ENCODE assay signal across 19 cellular contexts in the genomic region with DNA sequence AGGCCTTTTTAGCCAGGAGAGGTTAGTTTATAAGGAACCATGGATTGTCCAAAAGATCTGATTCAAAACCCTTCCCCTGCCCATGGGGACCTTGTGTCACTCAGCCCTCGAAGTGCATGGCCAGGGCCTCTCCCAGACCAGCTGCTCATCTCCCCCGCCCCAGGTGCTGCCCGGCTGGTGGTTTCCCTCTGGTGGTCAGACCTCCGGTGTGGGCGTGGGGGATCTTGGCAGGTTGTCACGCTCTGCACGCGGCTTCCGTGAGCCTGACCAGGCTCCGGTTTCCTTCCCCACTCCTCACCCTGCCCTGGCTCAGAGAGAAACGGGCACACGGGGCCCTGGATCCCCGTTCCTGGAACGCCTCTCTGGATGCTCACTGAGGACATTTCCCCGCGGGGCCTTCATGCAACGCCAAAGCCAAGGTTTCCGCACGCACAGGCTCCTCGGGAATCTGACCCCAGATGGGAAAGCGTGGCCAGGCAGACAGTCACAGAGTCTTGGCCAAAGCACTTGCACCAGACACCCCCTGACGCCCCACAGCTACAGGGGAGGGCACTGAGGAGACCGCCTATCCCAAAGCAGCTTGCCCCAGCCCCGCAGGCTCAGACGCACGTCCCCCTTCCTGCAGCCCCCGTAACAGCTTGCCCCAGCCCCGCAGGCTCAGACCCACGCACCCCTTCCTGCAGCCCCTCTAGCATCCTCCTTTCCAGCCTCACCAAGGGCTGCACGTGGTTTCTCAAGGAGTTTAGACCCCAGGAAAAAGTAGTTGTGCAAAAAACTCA.
"Had no signal": no experiment of that assay in that cellular context is flagged by ENCODE, and none has a peak within 500 bp of the region (broad histone marks: within the 10 kb centered on the region; RNA-seq: fewer than 3 reads in every experiment).

No MANE protein-coding gene starts in this region.

- H3K36me3 Mint-ChIP-seq: activated CD4-positive, alpha-beta memory T cell treated with anti-CD3 and anti-CD28 coated beads for 36 hours; naive thymus-derived CD8-positive, alpha-beta T cell; stimulated activated effector memory CD8-positive, alpha-beta T cell treated with anti-CD3 and anti-CD28 coated beads, Interleukin-12 subunit alpha, Interleukin-12 subunit beta, amount 100 ng/mL, for 72 hours had no signal

- ATAC-seq: activated naive CD8-positive, alpha-beta T cell treated with anti-CD3 and anti-CD28 coated beads, Interleukin-2, amount 50 U/mL, for 24 hours; activated T-cell treated with anti-CD3 and anti-CD28 coated beads, Interleukin-2, amount 50 U/mL, for 72 hours; body of pancreas; gastroesophageal sphincter; naive thymus-derived CD8-positive, alpha-beta T cell; stimulated activated effector memory CD8-positive, alpha-beta T cell treated with anti-CD3 and anti-CD28 coated beads, Interleukin-12 subunit alpha, Interleukin-12 subunit beta, amount 100 ng/mL, for 72 hours; stimulated activated naive CD8-positive, alpha-beta T cell treated with anti-CD3 and anti-CD28 coated beads, Interleukin-15, amount 100 ng/mL, for 72 hours had no signal

- H3K4me3 Mint-ChIP-seq: activated CD4-positive, alpha-beta memory T cell treated with anti-CD3 and anti-CD28 coated beads for 36 hours; activated naive CD8-positive, alpha-beta T cell treated with anti-CD3 and anti-CD28 coated beads, Interleukin-2, amount 50 U/mL, for 24 hours; activated T-cell treated with anti-CD3 and anti-CD28 coated beads, Interleukin-2, amount 50 U/mL, for 72 hours; naive thymus-derived CD8-positive, alpha-beta T cell; stimulated activated effector memory CD8-positive, alpha-beta T cell treated with anti-CD3 and anti-CD28 coated beads, Interleukin-12 subunit alpha, Interleukin-12 subunit beta, amount 100 ng/mL, for 72 hours; stimulated activated naive CD8-positive, alpha-beta T cell treated with anti-CD3 and anti-CD28 coated beads, Interleukin-15, amount 100 ng/mL, for 72 hours had no signal

- H3K27me3 ChIP-seq: body of pancreas, ovary had no signal

- H3K27ac Mint-ChIP-seq: activated CD4-positive, alpha-beta memory T cell treated with anti-CD3 and anti-CD28 coated beads for 36 hours; activated naive CD8-positive, alpha-beta T cell treated with anti-CD3 and anti-CD28 coated beads, Interleukin-2, amount 50 U/mL, for 24 hours; activated T-cell treated with anti-CD3 and anti-CD28 coated beads, Interleukin-2, amount 50 U/mL, for 72 hours; naive thymus-derived CD8-positive, alpha-beta T cell; stimulated activated effector memory CD8-positive, alpha-beta T cell treated with anti-CD3 and anti-CD28 coated beads, Interleukin-12 subunit alpha, Interleukin-12 subunit beta, amount 100 ng/mL, for 72 hours; stimulated activated naive CD8-positive, alpha-beta T cell treated with anti-CD3 and anti-CD28 coated beads, Interleukin-15, amount 100 ng/mL, for 72 hours had no signal

- H3K4me1 Mint-ChIP-seq: activated naive CD8-positive, alpha-beta T cell treated with anti-CD3 and anti-CD28 coated beads, Interleukin-2, amount 50 U/mL, for 24 hours; stimulated activated effector memory CD8-positive, alpha-beta T cell treated with anti-CD3 and anti-CD28 coated beads, Interleukin-12 subunit alpha, Interleukin-12 subunit beta, amount 100 ng/mL, for 72 hours; stimulated activated naive CD8-positive, alpha-beta T cell treated with anti-CD3 and anti-CD28 coated beads, Interleukin-15, amount 100 ng/mL, for 72 hours had no signal

- H3K27ac ChIP-seq: body of pancreas, cardiac muscle cell, epithelial cell of prostate, gastroesophageal sphincter, left ventricle myocardium inferior, ovary, prostate gland, tibial artery had no signal

- H3K36me3 ChIP-seq: cardiac muscle cell, gastroesophageal sphincter, left ventricle myocardium inferior, ovary, prostate gland, tibial artery had no signal

- H3K4me3 ChIP-seq: body of pancreas, cardiac muscle cell, gastroesophageal sphincter, left ventricle myocardium inferior, ovary, prostate gland, tibial artery had no signal

- DNase-seq: activated CD4-positive, alpha-beta memory T cell treated with anti-CD3 and anti-CD28 coated beads for 36 hours; activated CD4-positive, alpha-beta T cell treated with anti-CD3 and anti-CD28 coated beads for 48 hours; activated effector memory CD4-positive, alpha-beta T cell treated with Interleukin-2 at 50 U/mL for 16 hours; activated naive CD4-positive, alpha-beta T cell treated with anti-CD3 and anti-CD28 coated beads, Interleukin-2, amount 50 U/mL, for 16 hours; activated naive CD8-positive, alpha-beta T cell treated with anti-CD3 and anti-CD28 coated beads, Interleukin-2, amount 50 U/mL, for 24 hours; activated T-cell treated with anti-CD3 and anti-CD28 coated beads, Interleukin-2, amount 50 U/mL, for 72 hours; body of pancreas; kidney glomerular epithelial cell; left ventricle myocardium inferior; naive thymus-derived CD8-positive, alpha-beta T cell; ovary; stimulated activated CD4-positive, alpha-beta T cell treated with anti-CD3 and anti-CD28 coated beads, Interleukin-1b, Interleukin-23, amount 100 ng/mL, for 48 hours; stimulated activated naive CD8-positive, alpha-beta T cell treated with anti-CD3 and anti-CD28 coated beads, Interleukin-15, amount 100 ng/mL, for 72 hours; tibial artery had no signal

- H3K4me1 ChIP-seq: body of pancreas, left ventricle myocardium inferior, prostate gland had no signal

- H3K9me3 Mint-ChIP-seq: activated CD4-positive, alpha-beta memory T cell treated with anti-CD3 and anti-CD28 coated beads for 36 hours; activated naive CD8-positive, alpha-beta T cell treated with anti-CD3 and anti-CD28 coated beads, Interleukin-2, amount 50 U/mL, for 24 hours; activated T-cell treated with anti-CD3 and anti-CD28 coated beads, Interleukin-2, amount 50 U/mL, for 72 hours; stimulated activated effector memory CD8-positive, alpha-beta T cell treated with anti-CD3 and anti-CD28 coated beads, Interleukin-12 subunit alpha, Interleukin-12 subunit beta, amount 100 ng/mL, for 72 hours had no signal

- H3K9me3 ChIP-seq: body of pancreas, gastroesophageal sphincter, left ventricle myocardium inferior, ovary, prostate gland, tibial artery had no signal
